8 cellular contexts compared by ENCODE assay signal in the genomic region with DNA sequence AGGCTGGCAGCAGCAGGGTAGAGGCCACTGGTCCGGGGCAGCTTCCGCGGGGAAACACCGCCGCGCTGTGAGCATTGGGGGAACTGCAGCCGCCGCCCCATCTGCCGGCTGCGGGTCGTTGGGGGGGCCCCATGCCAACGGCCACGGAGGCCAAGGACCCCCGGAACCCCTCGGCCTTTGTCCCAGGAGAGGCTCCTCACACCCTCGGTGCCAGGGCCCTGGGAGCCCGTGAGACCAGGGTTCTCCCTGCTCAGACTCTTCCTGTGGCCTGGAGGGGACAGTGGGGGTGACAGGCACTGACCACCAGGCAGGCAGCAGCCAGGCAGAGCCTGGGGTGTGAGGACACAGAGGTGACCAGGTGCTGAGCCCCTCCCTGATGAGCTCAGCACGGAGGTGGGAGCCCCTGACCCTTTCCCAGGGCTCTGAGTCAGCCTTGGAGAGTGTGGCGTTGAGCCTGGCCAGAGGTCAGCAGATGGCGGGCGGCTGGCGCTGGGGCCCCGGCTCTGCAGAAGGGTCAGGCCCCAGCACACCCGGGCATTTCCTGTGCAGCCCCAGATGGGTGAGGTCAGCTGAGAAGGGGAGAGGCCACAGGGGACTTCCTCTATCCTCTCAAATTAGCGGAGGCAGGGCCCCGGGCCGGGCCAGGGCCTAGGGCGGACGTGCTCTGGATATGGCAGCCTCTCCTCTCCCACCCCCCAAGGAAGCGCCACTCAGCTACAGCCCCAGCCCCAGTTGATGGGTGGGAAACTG. TPM values are rescaled to one million over a fixed set of nuclear protein-coding genes. Genes with fewer than 3 reads are reported as not detected.
DNase-seq lines count a peak whose midpoint lies in the region; ATAC-seq and TF ChIP-seq lines count a peak whose summit lies in the region.

No MANE protein-coding gene starts in this region.

- TF ChIP-seq CTCF in RWPE1 (conservative IDR thresholded peaks at IDR 0.05; ENCODE audit: low read depth), result peak; percentile 100
- peak; percentile 83 to 93 (median 89) for TF ChIP-seq CTCF in heart right ventricle (IDR thresholded peaks at IDR 0.05)

- H3K27me3 ChIP-seq in heart right ventricle, result peaks cover 0 to 43% (median 0%) of the 10 kb centered on the region in 7 donors

- H3K4me1 ChIP-seq in heart right ventricle, result peaks cover 16 to 96% (median 65%) of the 10 kb centered on the region in 9 donors

- CTCF ChIA-PET in RWPE1 (lab: Yijun Ruan, JAX), result interaction anchor here (0.6 to 3.1 kb wide), 24 partner anchors 9 to 307 kb away, joined by 3 to 21 read pairs (median 4); no protein-coding TSS in a partner anchor

- peak overlapping the region in 9 of 10 donors; percentile 36 to 66 (median 54) for H3K4me3 ChIP-seq in heart right ventricle

- no peaks in the 10 kb centered on the region for H3K36me3 ChIP-seq in heart right ventricle

- intact Hi-C loops in heart right ventricle (cut with DNase I), result loop anchor here in 6 of 10 donors (2.0 to 10.0 kb wide), 3 partner anchors 18 to 50 kb away; a partner anchor contains a TSS

- DNase-seq in AG08396 (ENCODE audit: low spot score) (peak; percentile 97), RWPE1 (ENCODE audit: low spot score) (peak; percentile 95), heart right ventricle (peak; percentile 81 to 92), retina (peak; percentile 86)
- peak; percentile 82 for DNase-seq in activated naive CD4-positive, alpha-beta T cell treated with anti-CD3 and anti-CD28 coated beads, Interleukin-2, amount 50 U/mL, for 16 hours

- POLR2A ChIA-PET in RWPE1 (lab: Yijun Ruan, JAX; ENCODE audit: low non-redundant PET), result no interaction called here

- ATAC-seq in GM21786 (IDR thresholded peaks at IDR 0.05; ENCODE audit: unreplicated experiment) (peak; percentile 65), heart right ventricle (peak; percentile 43 to 85 (median 64)), HG03460 (IDR thresholded peaks at IDR 0.05; ENCODE audit: unreplicated experiment) (no peak), GM19395 (IDR thresholded peaks at IDR 0.05; ENCODE audit: unreplicated experiment) (no peak)

- 14 to 25% methylated on average over 20 to 30 of the region's 30 CpGs for WGBS in heart right ventricle, 2 donors

- no peaks in the 10 kb centered on the region for H3K9me3 ChIP-seq in heart right ventricle

- H3K27ac ChIP-seq in RWPE1 (0 out of 2 replicates have a peak overlapping the region, but pooled peaks have one; percentile 4), heart right ventricle (peak overlapping the region; percentile 90 to 97 (median 95))

RNA-seq across cellular contexts. Expression of a gene that starts 17.9 kb away (rescaled TPM):
- 100 to 1,000 TPM in 5 of 10 donors, 10 to 100 TPM in 5; 68.6 to 115 (median 99.6) TPM for total RNA-seq in heart right ventricle
- polyA plus RNA-seq in heart right ventricle, result 100 to 1,000 TPM; 160 to 377 TPM

RNA-seq across cellular contexts. Expression of a gene that starts 42.5 kb away (rescaled TPM):
- 10 to 100 TPM; 48.1 to 83.3 (median 58.4) TPM for total RNA-seq in heart right ventricle
- 100 to 1,000 TPM in 1 of 2 donors, 10 to 100 TPM in 1; 97.2 to 195 TPM for polyA plus RNA-seq in heart right ventricle

Comparison
In these comparisons a context has a peak if more than half of its experiments do, and no peak if none do; other contexts are left out.
1. ATAC-seq: peak in GM21786 (single experiment) and heart right ventricle (8 of 8); none in HG03460 (single experiment) and GM19395 (single experiment).
2. Peak in every context shown above with its lines, with median percentiles within 50 percentile points of each other: DNase-seq.